8 cellular contexts compared by ENCODE assay signal in genomic region chr4:141220271-141220654, GRCh38.
DNase-seq lines count a peak whose midpoint lies in the region; ATAC-seq and TF ChIP-seq lines count a peak whose summit lies in the region.

No MANE protein-coding gene starts in this region.

- H3K9me3 Mint-ChIP-seq in stimulated activated naive B cell treated with anti-CD40 and anti-IgM and Interleukin-4, amounts not matched to agents 10 μg/mL and 1 μg/mL and 100 μg/mL, for 72 hours, result no peaks in the 10 kb centered on the region

- H3K27me3 Mint-ChIP-seq in stimulated activated naive B cell treated with anti-CD40 and anti-IgM and Interleukin-4, amounts not matched to agents 10 μg/mL and 1 μg/mL and 100 μg/mL, for 72 hours, result peaks cover 7 to 10% of the 10 kb centered on the region in 2 donors

- H3K36me3 ChIP-seq in iPS DF 6.9 (ENCODE audit: control insufficient read depth, insufficient read depth, low read length), result no peaks in the 10 kb centered on the region

- peaks cover 15 to 23% of the 10 kb centered on the region in 2 donors for H3K4me1 Mint-ChIP-seq in stimulated activated naive B cell treated with anti-CD40 and anti-IgM and Interleukin-4, amounts not matched to agents 10 μg/mL and 1 μg/mL and 100 μg/mL, for 72 hours

- peaks cover 4% of the 10 kb centered on the region; the same call in 1 of the 2 replicates for H3K4me1 ChIP-seq in iPS DF 6.9 (ENCODE audit: control insufficient read depth, insufficient read depth, low read length)

- H3K4me3 ChIP-seq in WI38 (ENCODE audit: low read depth, low read length) (peak overlapping the region; percentile 96), iPS DF 6.9 (ENCODE audit: low read length) (no peak overlapping the region; the same call in 1 of the 2 replicates)

- ATAC-seq in GM18519 (IDR thresholded peaks at IDR 0.05; ENCODE audit: low FRiP score, unreplicated experiment) (peak; percentile 6), HG02852 (IDR thresholded peaks at IDR 0.05; ENCODE audit: unreplicated experiment) (peak; percentile 13)
- ATAC-seq in stimulated activated naive B cell treated with anti-CD40 and anti-IgM and Interleukin-4, amounts not matched to agents 10 μg/mL and 1 μg/mL and 100 μg/mL, for 72 hours (replicated peaks), result peak; percentile 9 to 12

- no peak for TF ChIP-seq CTCF in WI38 (IDR thresholded peaks at IDR 0.05; ENCODE audit: low read depth, low read length)

- peak overlapping the region; percentile 96 for H3K27ac Mint-ChIP-seq in stimulated activated naive B cell treated with anti-CD40 and anti-IgM and Interleukin-4, amounts not matched to agents 10 μg/mL and 1 μg/mL and 100 μg/mL, for 72 hours

- H3K36me3 Mint-ChIP-seq in stimulated activated naive B cell treated with anti-CD40 and anti-IgM and Interleukin-4, amounts not matched to agents 10 μg/mL and 1 μg/mL and 100 μg/mL, for 72 hours, result peaks cover 10 to 12% of the 10 kb centered on the region in 2 donors

- peak; percentile 1 for DNase-seq in iPS DF 6.9 (ENCODE audit: low read depth, low spot score)
- DNase-seq in stimulated activated naive B cell treated with anti-CD40 and anti-IgM and Interleukin-4, amounts not matched to agents 10 μg/mL and 1 μg/mL and 100 μg/mL, for 72 hours, result no peak
- DNase-seq in HPDE6-E6E7 (ENCODE audit: extremely low spot score), result no peak
- DNase-seq in SKM-1 treated with dmso at 0.1 percent for 144 hours (lab: John Stamatoyannopoulos, UW; ENCODE audit: unreplicated experiment), result no peak
- DNase-seq in GM19238 (ENCODE audit: insufficient read length, low spot score), result no peak

- H3K27me3 ChIP-seq in iPS DF 6.9 (ENCODE audit: control insufficient read depth, insufficient read depth, low read length), result no peaks in the 10 kb centered on the region

- H3K4me3 Mint-ChIP-seq in stimulated activated naive B cell treated with anti-CD40 and anti-IgM and Interleukin-4, amounts not matched to agents 10 μg/mL and 1 μg/mL and 100 μg/mL, for 72 hours, result peak overlapping the region; percentile 90 to 97

- H3K9me3 ChIP-seq in iPS DF 6.9 (ENCODE audit: control insufficient read depth, insufficient read depth, low read length), result no peaks in the 10 kb centered on the region

- no peak overlapping the region for H3K27ac ChIP-seq in iPS DF 6.9 (ENCODE audit: low read length)

- WGBS in iPS DF 6.9 (ENCODE audit: insufficient coverage, insufficient read length), result no CpG with 5 or more reads among the region's 7 CpGs
